Comparison of ENCODE assay signal across 8 cellular contexts in the genomic region with DNA sequence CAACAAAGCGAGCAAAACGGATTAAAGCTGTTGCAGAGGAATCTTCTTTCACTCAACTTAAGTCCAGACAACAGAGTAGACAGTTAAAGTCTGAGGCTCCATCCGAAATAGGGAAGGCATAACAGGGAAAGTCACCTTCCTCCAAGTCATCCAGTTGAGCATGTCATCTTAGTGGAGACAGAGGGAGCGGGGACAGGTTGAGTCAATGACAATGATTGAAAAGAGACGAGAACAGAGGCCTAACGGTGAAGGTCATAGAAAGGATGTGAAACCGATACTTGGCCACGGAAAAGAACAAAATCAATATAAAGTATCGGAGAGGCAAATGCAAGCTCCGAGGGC. TPM values are rescaled to one million over a fixed set of nuclear protein-coding genes. Genes with fewer than 3 reads are reported as not detected.
DNase-seq lines count a peak whose midpoint lies in the region; ATAC-seq and TF ChIP-seq lines count a peak whose summit lies in the region.

No MANE protein-coding gene starts in this region.

- peak overlapping the region; percentile 81 for H3K27ac ChIP-seq in CD4-positive, alpha-beta memory T cell (ENCODE audit: low read depth, low read length)
- H3K27ac ChIP-seq in left ventricle myocardium inferior (replicated peaks) (peak overlapping the region; percentile 97), gastrocnemius medialis (peak overlapping the region; percentile 94 to 98 (median 98))

- H3K9me3 ChIP-seq in CD4-positive, alpha-beta memory T cell (ENCODE audit: control insufficient read depth in 1 of 2, low read length in 2 of 2) = no peaks in the 10 kb centered on the region
- H3K9me3 ChIP-seq in left ventricle myocardium inferior (replicated peaks) (no peaks in the 10 kb centered on the region), gastrocnemius medialis (no peaks in the 10 kb centered on the region)

- H3K27me3 ChIP-seq in CD4-positive, alpha-beta memory T cell (ENCODE audit: insufficient read depth, low read length) = no peaks in the 10 kb centered on the region
- no peaks in the 10 kb centered on the region for H3K27me3 ChIP-seq in left ventricle myocardium inferior (ENCODE audit: low read depth)
- H3K27me3 ChIP-seq in gastrocnemius medialis = no peaks in the 10 kb centered on the region

- no peaks in the 10 kb centered on the region for H3K9me3 Mint-ChIP-seq in CD4-positive, alpha-beta memory T cell
- no peaks in the 10 kb centered on the region for H3K9me3 Mint-ChIP-seq in activated CD4-positive, alpha-beta memory T cell treated with anti-CD3 and anti-CD28 coated beads for 36 hours

- TF ChIP-seq CTCF in left ventricle myocardium inferior (IDR thresholded peaks at IDR 0.05; ENCODE audit: borderline replicate concordance) (no peak), gastrocnemius medialis (IDR thresholded peaks at IDR 0.05 in 4 of 5, conservative IDR thresholded peaks at IDR 0.05 in 1 of 5) (no peak)

- peak; percentile 27 for ATAC-seq in HG02840 (IDR thresholded peaks at IDR 0.05; ENCODE audit: low FRiP score, unreplicated experiment)
- peak; percentile 55 to 73 for ATAC-seq in gastrocnemius medialis
- ATAC-seq in GM21381 (IDR thresholded peaks at IDR 0.05; ENCODE audit: unreplicated experiment) = no peak

- H3K36me3 ChIP-seq in CD4-positive, alpha-beta memory T cell (ENCODE audit: insufficient read depth, low read length) = peaks cover 42% of the 10 kb centered on the region
- H3K36me3 ChIP-seq in left ventricle myocardium inferior (peaks cover 62% of the 10 kb centered on the region), gastrocnemius medialis (peaks cover 2 to 55% of the 10 kb centered on the region in 2 donors)

- in situ Hi-C loops in gastrocnemius medialis (cut with MboI; ENCODE audit: low sequenced_read_pairs in 4 of 4) = loop anchor here in 3 of 4 donors (25.0 kb wide), 1 partner anchor 801 kb away; a partner anchor contains a TSS

- H3K4me3 Mint-ChIP-seq in CD4-positive, alpha-beta memory T cell = peak overlapping the region; percentile 91 to 99 (median 96)
- peak overlapping the region; percentile 97 for H3K4me3 Mint-ChIP-seq in activated CD4-positive, alpha-beta memory T cell treated with anti-CD3 and anti-CD28 coated beads for 36 hours

- peaks cover 46 to 77% (median 59%) of the 10 kb centered on the region in 4 donors for H3K4me1 Mint-ChIP-seq in CD4-positive, alpha-beta memory T cell
- H3K4me1 Mint-ChIP-seq in activated CD4-positive, alpha-beta memory T cell treated with anti-CD3 and anti-CD28 coated beads for 36 hours (ENCODE audit: low read depth) = peaks cover 59% of the 10 kb centered on the region

- CTCF ChIA-PET in CD4-positive, alpha-beta memory T cell (lab: Charles Lee; ENCODE audit: partially characterized antibody) = interaction anchor here (0.7 to 2.3 kb wide), 4 partner anchors 9 to 812 kb away, joined by 3 to 8 read pairs (median 4); no protein-coding TSS in a partner anchor
- CTCF ChIA-PET in activated CD4-positive, alpha-beta memory T cell treated with anti-CD3 and anti-CD28 coated beads for 36 hours (lab: Charles Lee) = interaction anchor here (1.1 to 2.8 kb wide), 3 partner anchors 10 to 40 kb away, joined by 3 to 12 read pairs (median 5); a partner anchor contains a TSS

- no peaks in the 10 kb centered on the region for H3K27me3 Mint-ChIP-seq in CD4-positive, alpha-beta memory T cell
- H3K27me3 Mint-ChIP-seq in activated CD4-positive, alpha-beta memory T cell treated with anti-CD3 and anti-CD28 coated beads for 36 hours = no peaks in the 10 kb centered on the region

- peaks cover 64% of the 10 kb centered on the region for H3K4me1 ChIP-seq in CD4-positive, alpha-beta memory T cell (ENCODE audit: insufficient read depth, low read length)
- H3K4me1 ChIP-seq in left ventricle myocardium inferior (peaks cover 60% of the 10 kb centered on the region), gastrocnemius medialis (peaks cover 37 to 38% of the 10 kb centered on the region in 2 donors)

- H3K36me3 Mint-ChIP-seq in CD4-positive, alpha-beta memory T cell = peaks cover 48 to 73% of the 10 kb centered on the region in 2 donors
- H3K36me3 Mint-ChIP-seq in activated CD4-positive, alpha-beta memory T cell treated with anti-CD3 and anti-CD28 coated beads for 36 hours = peaks cover 61% of the 10 kb centered on the region

- TF ChIP-seq POLR2A in gastrocnemius medialis (IDR thresholded peaks at IDR 0.05) = no peak

- H3K27ac Mint-ChIP-seq in CD4-positive, alpha-beta memory T cell = peak overlapping the region; percentile 93 to 100 (median 98)
- peak overlapping the region; percentile 97 for H3K27ac Mint-ChIP-seq in activated CD4-positive, alpha-beta memory T cell treated with anti-CD3 and anti-CD28 coated beads for 36 hours

- intact Hi-C loops in CD4-positive, alpha-beta memory T cell (cut with micrococcal nuclease) = loop anchor here (5.0 kb wide), 1 partner anchor 781 kb away; a partner anchor contains a TSS
- intact Hi-C loops in activated CD4-positive, alpha-beta memory T cell treated with anti-CD3 and anti-CD28 coated beads for 36 hours (cut with micrococcal nuclease) = loop anchor here (2.0 to 10.0 kb wide), 3 partner anchors 76 to 542 kb away; a partner anchor contains a TSS
- intact Hi-C loops in left ventricle myocardium inferior (cut with micrococcal nuclease) = no loop called here
- intact Hi-C loops in gastrocnemius medialis (cut with DNase I; ENCODE audit: low total_unique reads) = loop anchor here (1.0 to 10.0 kb wide), 6 partner anchors 26 to 1711 kb away; a partner anchor contains a TSS

- POLR2A ChIA-PET in CD4-positive, alpha-beta memory T cell (lab: Charles Lee; ENCODE audit: partially characterized antibody) = interaction anchor here (1.1 to 4.6 kb wide), 17 partner anchors 9 to 1392 kb away, joined by 3 to 81 read pairs (median 5); a partner anchor contains a TSS
- POLR2A ChIA-PET in activated CD4-positive, alpha-beta memory T cell treated with anti-CD3 and anti-CD28 coated beads for 36 hours (lab: Charles Lee) = interaction anchor here (0.6 to 2.2 kb wide), 10 partner anchors 9 to 1709 kb away, joined by 3 to 13 read pairs (median 4); a partner anchor contains a TSS

- peak overlapping the region; percentile 66 to 71 for H3K4me3 ChIP-seq in CD4-positive, alpha-beta memory T cell (ENCODE audit: low read length in 2 of 2)
- H3K4me3 ChIP-seq in left ventricle myocardium inferior = peak overlapping the region; percentile 86
- peak overlapping the region; percentile 82 to 93 (median 90) for H3K4me3 ChIP-seq in gastrocnemius medialis

- no peak for DNase-seq in CD4-positive, alpha-beta memory T cell
- DNase-seq in activated CD4-positive, alpha-beta memory T cell treated with anti-CD3 and anti-CD28 coated beads for 36 hours = no peak
- DNase-seq in left ventricle myocardium inferior (no peak), gastrocnemius medialis (no peak), T1000 (lab: John Stamatoyannopoulos, UW) (no peak), MV-4-11 (lab: John Stamatoyannopoulos, UW) (no peak)

RNA-seq across cellular contexts. Expression of a gene that starts 0.4 kb away (rescaled TPM):
- 10 to 100 TPM; 48.7 to 55.3 TPM for total RNA-seq in CD4-positive, alpha-beta memory T cell
- polyA plus RNA-seq in CD4-positive, alpha-beta memory T cell = 100 to 1,000 TPM in 1 of 2 donors, 10 to 100 TPM in 1; 83.7 to 138 TPM
- 10 to 100 TPM; 26.5 to 27.5 TPM for total RNA-seq in activated CD4-positive, alpha-beta memory T cell treated with anti-CD3 and anti-CD28 coated beads for 36 hours
- total RNA-seq in left ventricle myocardium inferior (57.4 TPM), gastrocnemius medialis (10 to 100 TPM; 14.0 to 28.2 (median 19.6) TPM)

RNA-seq across cellular contexts. Expression of a gene that starts 5.7 kb away (rescaled TPM):
- total RNA-seq in CD4-positive, alpha-beta memory T cell = 1,000 to 10,000 TPM; 2,362 to 2,566 TPM
- polyA plus RNA-seq in CD4-positive, alpha-beta memory T cell = 1,000 to 10,000 TPM; 1,351 to 2,166 TPM
- total RNA-seq in activated CD4-positive, alpha-beta memory T cell treated with anti-CD3 and anti-CD28 coated beads for 36 hours = 1,000 to 10,000 TPM; 2,582 TPM
- total RNA-seq in left ventricle myocardium inferior (738 TPM), gastrocnemius medialis (100 to 1,000 TPM; 695 to 950 (median 770) TPM)

RNA-seq across cellular contexts. Expression of a gene that starts 26.1 kb away (rescaled TPM):
- total RNA-seq in CD4-positive, alpha-beta memory T cell = 10 to 100 TPM; 63.7 to 66.9 TPM
- polyA plus RNA-seq in CD4-positive, alpha-beta memory T cell = 10 to 100 TPM; 43.0 to 51.9 TPM
- total RNA-seq in activated CD4-positive, alpha-beta memory T cell treated with anti-CD3 and anti-CD28 coated beads for 36 hours = 10 to 100 TPM; 55.3 to 55.4 TPM
- total RNA-seq in left ventricle myocardium inferior (41.2 TPM), gastrocnemius medialis (100 to 1,000 TPM in 1 of 4 donors, 10 to 100 TPM in 3; 60.4 to 124 (median 81.2) TPM)
